14 cellular contexts compared by ENCODE assay signal in the genomic region with DNA sequence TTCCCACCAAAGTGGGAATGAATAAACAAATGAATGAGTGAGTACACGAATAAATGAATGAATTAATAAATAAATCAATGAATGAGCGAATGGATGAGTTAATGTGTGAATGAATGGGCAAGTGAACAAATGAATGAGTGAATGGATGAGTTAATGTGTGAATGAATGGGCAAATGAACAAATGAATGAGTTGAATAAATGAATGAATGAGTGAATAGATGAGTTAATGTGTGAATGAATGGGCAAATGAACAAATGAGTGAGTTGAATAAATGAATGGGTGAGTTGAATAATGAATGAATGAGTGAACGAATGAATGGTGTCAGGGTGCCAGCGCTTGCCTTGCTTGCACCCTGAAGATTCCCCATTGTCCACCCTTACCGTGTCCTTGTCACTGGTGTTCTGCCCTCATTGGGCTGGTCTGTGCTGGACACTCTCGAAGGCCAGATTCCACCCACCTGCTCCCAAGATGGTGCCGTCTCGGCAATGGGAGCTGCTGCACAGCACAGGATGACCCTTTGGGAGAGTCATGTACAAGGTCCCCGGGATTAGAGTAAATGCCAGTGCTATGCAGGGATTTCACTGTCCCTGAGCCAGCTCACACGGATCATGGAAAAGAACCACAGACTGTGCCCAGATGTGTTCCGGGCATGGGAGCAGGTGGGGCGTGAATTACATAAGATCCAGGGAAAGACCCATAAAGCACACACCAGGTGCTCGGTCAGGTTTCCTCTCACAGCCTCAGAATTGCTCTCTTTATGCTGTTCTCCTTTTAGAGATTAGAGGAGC.
DNase-seq lines count a peak whose midpoint lies in the region; ATAC-seq, FAIRE-seq and TF ChIP-seq lines count a peak whose summit lies in the region.
"Had no signal": no experiment of that assay in that cellular context is flagged by ENCODE, and none has a peak within 500 bp of the region (broad histone marks: within the 10 kb centered on the region; RNA-seq: fewer than 3 reads in every experiment).

No MANE protein-coding gene starts in this region.

- peak overlapping the region; percentile 2 for H3K27ac Mint-ChIP-seq in memory B cell
- H3K27ac Mint-ChIP-seq in activated naive CD8-positive, alpha-beta T cell treated with anti-CD3 and anti-CD28 coated beads, Interleukin-2, amount 50 U/mL, for 24 hours, result no peak overlapping the region

- H3K9me3 Mint-ChIP-seq in memory B cell, result no peaks in the 10 kb centered on the region
- H3K9me3 Mint-ChIP-seq in activated naive CD8-positive, alpha-beta T cell treated with anti-CD3 and anti-CD28 coated beads, Interleukin-2, amount 50 U/mL, for 24 hours, result peaks cover 2% of the 10 kb centered on the region
- H3K9me3 Mint-ChIP-seq: activated B cell treated with CpG ODN at 0.5 μM for 24 hours, H9 had no signal

- H3K36me3 Mint-ChIP-seq in memory B cell, result peaks cover 16% of the 10 kb centered on the region
- peaks cover 3% of the 10 kb centered on the region for H3K36me3 Mint-ChIP-seq in activated naive CD8-positive, alpha-beta T cell treated with anti-CD3 and anti-CD28 coated beads, Interleukin-2, amount 50 U/mL, for 24 hours (ENCODE audit: low read depth)

- H3K4me1 Mint-ChIP-seq in memory B cell, result peaks cover 49% of the 10 kb centered on the region
- peaks cover 5% of the 10 kb centered on the region for H3K4me1 Mint-ChIP-seq in activated naive CD8-positive, alpha-beta T cell treated with anti-CD3 and anti-CD28 coated beads, Interleukin-2, amount 50 U/mL, for 24 hours

- FAIRE-seq in D721Med (lab: Jason Lieb, UNC), result no peak
- FAIRE-seq: endometrium had no signal

- no peak for ATAC-seq in memory B cell (ENCODE audit: low read depth)
- ATAC-seq in activated naive CD8-positive, alpha-beta T cell treated with anti-CD3 and anti-CD28 coated beads, Interleukin-2, amount 50 U/mL, for 24 hours, result no peak

- H3K4me3 Mint-ChIP-seq in memory B cell, result no peak overlapping the region
- H3K4me3 Mint-ChIP-seq in activated naive CD8-positive, alpha-beta T cell treated with anti-CD3 and anti-CD28 coated beads, Interleukin-2, amount 50 U/mL, for 24 hours, result no peak overlapping the region
- H3K4me3 Mint-ChIP-seq: activated B cell treated with CpG ODN at 0.5 μM for 24 hours, H9 had no signal

- H3K27me3 Mint-ChIP-seq in memory B cell, result no peaks in the 10 kb centered on the region
- no peaks in the 10 kb centered on the region for H3K27me3 Mint-ChIP-seq in activated naive CD8-positive, alpha-beta T cell treated with anti-CD3 and anti-CD28 coated beads, Interleukin-2, amount 50 U/mL, for 24 hours
- H3K27me3 Mint-ChIP-seq: activated B cell treated with CpG ODN at 0.5 μM for 24 hours had no signal

- DNase-seq in DMS79 treated with DMSO at 0.1 percent for 48 hours (lab: John Stamatoyannopoulos, UW) (peak; percentile 64), NCI-H2029 treated with DMSO at 0.1 percent for 48 hours (lab: John Stamatoyannopoulos, UW) (peak; percentile 36), NCI-H774 (lab: John Stamatoyannopoulos, UW) (peak; percentile 47), memory B cell (ENCODE audit: low spot score in 2 of 2) (no peak), D721Med (ENCODE audit: insufficient read length, low spot score) (no peak)
- DNase-seq in central memory CD4-positive, alpha-beta T cell, result no peak
- no peak for DNase-seq in activated naive CD8-positive, alpha-beta T cell treated with anti-CD3 and anti-CD28 coated beads, Interleukin-2, amount 50 U/mL, for 24 hours
- DNase-seq in activated CD8-positive, alpha-beta memory T cell treated with anti-CD3 and anti-CD28 coated beads for 24 hours, result no peak
- DNase-seq: activated B cell treated with CpG ODN at 0.5 μM for 24 hours; activated effector memory CD4-positive, alpha-beta T cell treated with anti-CD3 and anti-CD28 coated beads, Interleukin-2, amount 50 U/mL, for 16 hours; AML-193; H9; SW 1271 had no signal

- no peak for TF ChIP-seq CTCF in D721Med (IDR thresholded peaks at IDR 0.05; ENCODE audit: insufficient read depth, missing control alignments)

Comparison
In these comparisons a context has a peak if more than half of its experiments do, and no peak if none do; other contexts are left out.
1. DNase-seq: peak in DMS79 treated with DMSO at 0.1 percent for 48 hours (single experiment), NCI-H2029 treated with DMSO at 0.1 percent for 48 hours (single experiment) and NCI-H774 (single experiment); none in memory B cell (0 of 2), central memory CD4-positive, alpha-beta T cell (single experiment), activated naive CD8-positive, alpha-beta T cell treated with anti-CD3 and anti-CD28 coated beads, Interleukin-2, amount 50 U/mL, for 24 hours (single experiment), activated CD8-positive, alpha-beta memory T cell treated with anti-CD3 and anti-CD28 coated beads for 24 hours (single experiment) and D721Med (single experiment).